In the genomic region with DNA sequence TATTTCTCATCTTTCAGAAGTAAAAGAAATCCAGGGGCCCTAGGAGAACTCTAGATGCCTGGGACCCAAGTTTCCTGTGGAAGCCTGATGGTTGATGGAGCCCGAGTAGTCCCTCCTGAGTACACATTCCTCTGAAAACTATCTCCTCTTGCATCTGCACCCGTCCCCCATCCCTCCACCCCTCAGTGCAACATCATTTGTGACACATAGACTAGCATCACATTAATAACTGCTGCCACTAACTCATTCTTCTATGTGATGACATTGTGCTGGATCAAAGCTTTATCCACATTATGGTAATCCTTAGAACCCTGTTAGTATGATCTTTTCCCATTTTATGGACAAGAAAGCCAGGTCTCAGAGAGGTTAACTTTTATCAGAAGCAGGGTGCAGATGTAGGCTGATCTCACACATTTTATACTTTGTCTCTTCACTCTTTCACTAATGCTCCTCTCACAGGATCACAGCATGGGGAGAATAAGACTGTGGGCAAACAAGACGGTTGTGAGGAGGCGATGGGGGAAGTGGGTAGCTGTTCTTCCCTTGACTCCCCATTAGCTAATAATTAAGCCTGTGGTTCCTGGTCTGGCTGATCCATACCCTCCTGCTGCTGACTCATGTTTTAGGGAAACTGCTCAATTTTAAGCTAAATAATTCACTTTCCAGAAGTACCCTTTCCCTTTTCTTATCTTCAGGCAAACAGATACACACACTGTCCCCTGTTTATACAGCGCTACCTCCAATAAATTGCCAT, we compare ENCODE assay signal across 1 cellular context.
A peak's percentile ranks its signal among the peaks of the same experiment; 100 is the strongest.
TF ChIP-seq lines count a peak whose summit lies in the region.

No MANE protein-coding gene starts in this region.

TF ChIP-seq in K562, 482 proteins besides CTCF, POLR2A, EP300 and RAD21:
- TF ChIP-seq ZC3H11A (IDR thresholded peaks at IDR 0.05; ENCODE audit: low read depth, low read length) (no peak), POLR2G (IDR thresholded peaks at IDR 0.05; ENCODE audit: low read depth, low read length) (0 out of 2 replicates have a peak, but pooled peaks have one; percentile 19), GATAD2B (IDR thresholded peaks at IDR 0.05; ENCODE audit: borderline replicate concordance) (no peak)
